Comparison of ENCODE assay signal across 17 cellular contexts in the genomic region with DNA sequence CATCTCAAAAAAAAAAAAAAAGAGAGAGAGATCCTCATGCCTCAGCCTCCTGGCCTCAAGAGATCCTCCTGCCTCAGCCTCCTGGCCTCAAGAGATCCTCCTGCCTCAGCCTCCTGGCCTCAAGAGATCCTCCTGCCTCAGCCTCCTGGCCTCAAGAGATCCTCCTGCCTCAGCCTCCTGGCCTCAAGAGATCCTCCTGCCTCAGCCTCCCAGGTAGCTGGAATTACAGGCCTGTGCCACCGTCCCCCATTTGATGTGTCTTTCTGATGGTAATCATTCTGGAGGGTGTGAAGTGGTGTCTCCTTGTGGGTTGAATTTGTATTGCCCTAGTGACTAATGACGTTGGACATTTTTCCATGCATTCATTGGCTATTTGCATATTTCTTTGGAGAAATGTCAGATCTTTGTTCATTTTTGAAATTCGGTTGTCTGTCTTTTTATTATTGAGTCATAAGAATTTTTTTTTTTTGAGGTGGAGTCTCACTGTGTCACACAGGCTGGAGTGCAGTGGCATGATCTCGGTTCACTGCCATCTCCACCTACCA. TPM values are rescaled to one million over a fixed set of nuclear protein-coding genes. Genes with fewer than 3 reads are reported as not detected.
"Had no signal": no experiment of that assay in that cellular context is flagged by ENCODE, and none has a peak within 500 bp of the region (broad histone marks: within the 10 kb centered on the region; RNA-seq: fewer than 3 reads in every experiment).

No MANE protein-coding gene starts in this region.

RNA-seq across cellular contexts. Expression of gene TMEM150B, which starts 3.7 kb away (rescaled TPM):
- total RNA-seq: activated CD8-positive, alpha-beta T cell treated with anti-CD3 and anti-CD28 coated beads for 36 hours; activated T-cell treated with anti-CD3 and anti-CD28 coated beads, Interleukin-2, amount 50 U/mL, for 4 hours; astrocyte; bronchial epithelial cell; chondrocyte; fibroblast of villous mesenchyme; mammary epithelial cell; neural crest cell; osteocyte; smooth muscle cell had no signal
- polyA plus RNA-seq: mammary epithelial cell, smooth muscle cell had no signal

RNA-seq across cellular contexts. Expression of gene COX6B2, which starts 25.7 kb away (rescaled TPM):
- total RNA-seq: activated CD8-positive, alpha-beta T cell treated with anti-CD3 and anti-CD28 coated beads for 36 hours; activated T-cell treated with anti-CD3 and anti-CD28 coated beads, Interleukin-2, amount 50 U/mL, for 4 hours; osteocyte; psoas muscle; tibial nerve had no signal

RNA-seq across cellular contexts. Expression of gene GARIN5B, which starts 34.2 kb away (rescaled TPM):
- total RNA-seq: activated CD8-positive, alpha-beta T cell treated with anti-CD3 and anti-CD28 coated beads for 36 hours; activated T-cell treated with anti-CD3 and anti-CD28 coated beads, Interleukin-2, amount 50 U/mL, for 4 hours; bronchial epithelial cell; chondrocyte; fibroblast of villous mesenchyme; kidney; left lung; mammary epithelial cell; neural crest cell; osteocyte; psoas muscle; smooth muscle cell; tibial nerve; WTC11 had no signal
- polyA plus RNA-seq: adipose tissue, esophagus, mammary epithelial cell, psoas muscle had no signal

RNA-seq across cellular contexts. Expression of gene IL11, which starts 41.4 kb away (rescaled TPM):
- total RNA-seq: psoas muscle had no signal
